In the genomic region with DNA sequence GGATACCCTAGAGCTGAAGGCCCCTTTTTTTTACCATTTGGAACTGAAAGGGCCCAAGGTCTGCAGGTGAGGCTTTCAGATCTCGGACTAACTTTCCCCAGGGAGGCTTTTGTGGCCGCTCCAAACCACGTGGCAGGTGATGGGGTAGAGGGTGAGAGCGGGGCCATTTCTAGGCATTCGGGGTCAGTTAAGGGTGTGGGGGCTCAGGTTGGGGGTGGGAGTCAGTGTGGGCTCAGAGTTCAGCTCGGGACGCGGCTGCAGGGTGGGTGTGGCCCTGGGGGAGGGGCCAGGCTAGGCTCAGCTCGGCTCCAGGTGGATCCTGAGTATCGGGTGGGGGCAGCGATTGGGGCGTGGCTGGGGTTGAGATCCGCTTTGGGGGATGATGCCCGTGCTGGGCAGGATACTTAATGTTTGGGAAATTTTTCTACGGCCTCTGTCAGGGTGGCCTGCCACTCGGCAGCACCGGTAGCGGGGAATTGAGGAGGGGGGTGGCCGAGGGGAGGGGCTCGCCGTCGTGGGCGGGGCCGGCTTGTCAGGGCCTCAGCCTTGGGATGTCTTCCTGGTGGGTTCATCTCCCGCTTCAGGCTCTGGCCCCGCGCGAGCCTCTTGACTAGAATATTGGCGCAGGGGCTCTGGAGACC, we compare ENCODE assay signal across 8 cellular contexts. TPM values are rescaled to one million over a fixed set of nuclear protein-coding genes. Genes with fewer than 3 reads are reported as not detected.
DNase-seq lines count a peak whose midpoint lies in the region; ATAC-seq and TF ChIP-seq lines count a peak whose summit lies in the region.

No MANE protein-coding gene starts in this region.

- H3K27me3 ChIP-seq in endocrine pancreas (ENCODE audit: control insufficient read depth, insufficient read depth, low read length): no peaks in the 10 kb centered on the region
- peaks cover 26% of the 10 kb centered on the region for H3K27me3 ChIP-seq in neural progenitor cell

- H3K36me3 ChIP-seq in endocrine pancreas (ENCODE audit: control insufficient read depth, insufficient read depth, low read length): no peaks in the 10 kb centered on the region
- no peaks in the 10 kb centered on the region for H3K36me3 ChIP-seq in neural progenitor cell

- no peak for TF ChIP-seq CTCF in neural progenitor cell (IDR thresholded peaks at IDR 0.05)

- DNase-seq in NCI-H2107 treated with DMSO at 0.1 percent for 48 hours (lab: John Stamatoyannopoulos, UW; ENCODE audit: unreplicated experiment) (peak; percentile 17), NCI-H2107 (lab: John Stamatoyannopoulos, UW) (no peak), RPMI8226 (peak; percentile 72), neural progenitor cell (ENCODE audit: low spot score) (peak; percentile 58), pons (ENCODE audit: low spot score) (no peak), NCI-H1436 (lab: John Stamatoyannopoulos, UW) (no peak)

- H3K9ac ChIP-seq in endocrine pancreas (ENCODE audit: control insufficient read depth, insufficient read depth, low read length) (peak overlapping the region; percentile 47), neural progenitor cell (no peak overlapping the region)

- peak overlapping the region; percentile 81 for H3K4me2 ChIP-seq in neural progenitor cell

- no peak overlapping the region for H2AFZ ChIP-seq in neural progenitor cell (replicated peaks)

- no peak overlapping the region for H3K27ac ChIP-seq in neural progenitor cell

- peaks cover 15% of the 10 kb centered on the region for H3K27me3 Mint-ChIP-seq in neural progenitor cell (ENCODE audit: insufficient read depth, low read depth)

- H3K4me3 Mint-ChIP-seq in neural progenitor cell: peak overlapping the region; percentile 96

- H3K4me3 ChIP-seq in endocrine pancreas (ENCODE audit: control insufficient read depth, insufficient read depth, low read length): peak overlapping the region; percentile 87
- H3K4me3 ChIP-seq in neural progenitor cell: peak overlapping the region; percentile 76

- no peaks in the 10 kb centered on the region for H3K9me3 Mint-ChIP-seq in neural progenitor cell

- no peak for ATAC-seq in GM19023 (IDR thresholded peaks at IDR 0.05; ENCODE audit: unreplicated experiment)

- peaks cover 2% of the 10 kb centered on the region for H3K36me3 Mint-ChIP-seq in neural progenitor cell

- H4K20me1 ChIP-seq in neural progenitor cell (ENCODE audit: low read depth): peaks cover 64% of the 10 kb centered on the region

- peaks cover 50% of the 10 kb centered on the region for H3K79me2 ChIP-seq in neural progenitor cell (ENCODE audit: low read depth)

- H3K4me1 ChIP-seq in endocrine pancreas (ENCODE audit: control insufficient read depth, insufficient read depth, low read length) (no peaks in the 10 kb centered on the region), neural progenitor cell (peaks cover 6% of the 10 kb centered on the region)

- no peaks in the 10 kb centered on the region for H3K9me3 ChIP-seq in endocrine pancreas (ENCODE audit: control insufficient read depth, low read length)
- no peaks in the 10 kb centered on the region for H3K9me3 ChIP-seq in neural progenitor cell (ENCODE audit: low read depth)

- H3K4me1 Mint-ChIP-seq in neural progenitor cell: peaks cover 37% of the 10 kb centered on the region

- no peak overlapping the region for H3K27ac Mint-ChIP-seq in neural progenitor cell

- peaks cover 4% of the 10 kb centered on the region for H3F3A ChIP-seq in neural progenitor cell (ENCODE audit: low read depth)

RNA-seq across cellular contexts. Expression of a gene that starts 2.5 kb away (rescaled TPM):
- 11.9 and 25.1 TPM in 2 replicates for total RNA-seq in neural progenitor cell (ENCODE audit: low replicate concordance)

Comparison
In these comparisons a context has a peak if more than half of its experiments do, and no peak if none do; other contexts are left out.
1. DNase-seq: peak in NCI-H2107 treated with DMSO at 0.1 percent for 48 hours (single experiment), RPMI8226 (single experiment) and neural progenitor cell (single experiment); none in NCI-H2107 (single experiment), pons (single experiment) and NCI-H1436 (single experiment).